8 cellular contexts compared by ENCODE assay signal in genomic region chr2:74441690-74442482, GRCh38. TPM values are rescaled to one million over a fixed set of nuclear protein-coding genes. Genes with fewer than 3 reads are reported as not detected.
DNase-seq lines count a peak whose midpoint lies in the region; ATAC-seq, FAIRE-seq and TF ChIP-seq lines count a peak whose summit lies in the region.

A gene with protein sequence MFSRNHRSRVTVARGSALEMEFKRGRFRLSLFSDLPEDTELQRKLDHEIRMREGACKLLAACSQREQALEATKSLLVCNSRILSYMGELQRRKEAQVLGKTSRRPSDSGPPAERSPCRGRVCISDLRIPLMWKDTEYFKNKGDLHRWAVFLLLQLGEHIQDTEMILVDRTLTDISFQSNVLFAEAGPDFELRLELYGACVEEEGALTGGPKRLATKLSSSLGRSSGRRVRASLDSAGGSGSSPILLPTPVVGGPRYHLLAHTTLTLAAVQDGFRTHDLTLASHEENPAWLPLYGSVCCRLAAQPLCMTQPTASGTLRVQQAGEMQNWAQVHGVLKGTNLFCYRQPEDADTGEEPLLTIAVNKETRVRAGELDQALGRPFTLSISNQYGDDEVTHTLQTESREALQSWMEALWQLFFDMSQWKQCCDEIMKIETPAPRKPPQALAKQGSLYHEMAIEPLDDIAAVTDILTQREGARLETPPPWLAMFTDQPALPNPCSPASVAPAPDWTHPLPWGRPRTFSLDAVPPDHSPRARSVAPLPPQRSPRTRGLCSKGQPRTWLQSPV (minus strand): TSS chr2:74441937. CDS start chr2:74441816, 121 bp downstream.

- H3K9ac ChIP-seq in GM12878 (ENCODE audit: control insufficient read depth, insufficient read depth, low read length): peak within 1 kb of the TSS; percentile 62; the same call in 1 of the 2 replicates

- no peaks in the 10 kb centered on the region for H3K9me3 ChIP-seq in GM12878 (replicated peaks; ENCODE audit: control insufficient read depth, insufficient read depth, low read length)
- H3K9me3 ChIP-seq in small intestine (ENCODE audit: control insufficient read depth, low read depth): no peaks in the 10 kb centered on the region

- H3K4me2 ChIP-seq in GM12878 (ENCODE audit: control insufficient read depth, insufficient read depth): peak within 1 kb of the TSS; percentile 81

- H3K27ac ChIP-seq in 22Rv1 (peak within 1 kb of the TSS; percentile 97), GM12878 (ENCODE audit: control insufficient read depth, insufficient read depth) (no peak within 1 kb of the TSS), small intestine (ENCODE audit: low read depth in 1 of 2, low read length in 1 of 2) (peak within 1 kb of the TSS; percentile 82 to 99)

- no peak for TF ChIP-seq EP300 in GM12878 (IDR thresholded peaks at IDR 0.05; ENCODE audit: borderline replicate concordance in 1 of 2, control insufficient read depth in 1 of 2, low read depth in 2 of 2, low read length in 2 of 2)

- 36% methylated on average over 75 of the region's 75 CpGs for WGBS in GM12878 (ENCODE audit: insufficient coverage, insufficient replicate concordance, low lambda C conversion rate, missing lambda C conversion rate)
- 7 to 12% (median 7%) methylated on average over 32 to 75 of the region's 75 CpGs for WGBS in small intestine, 3 donors

- no TSS peak for BruUV-seq in GM12878 (replicated peaks; lab: Mats Ljungman, UMichigan)

- SMC1A ChIA-PET in GM12878 (lab: Charles Lee; ENCODE audit: uncharacterized antibody, unreplicated experiment): interaction anchor here (0.9 to 2.0 kb wide), 4 partner anchors 13 to 16 kb away, joined by 3 to 9 read pairs (median 6); partner anchors contain the start of genes INO80B and WBP1

- TF ChIP-seq POLR2A in GM18526 (IDR thresholded peaks at IDR 0.05; ENCODE audit: extremely low read depth, insufficient read length) (peak; percentile 36), GM12878 (IDR thresholded peaks at IDR 0.05; ENCODE audit: low read depth, low read length) (no peak)

- H3K4me1 ChIP-seq in GM12878 (ENCODE audit: control insufficient read depth, insufficient read depth, low read length): peaks cover 20% of the 10 kb centered on the region
- H3K4me1 ChIP-seq in small intestine (ENCODE audit: control insufficient read depth in 2 of 2, insufficient read depth in 1 of 2, low read depth in 1 of 2, low read length in 1 of 2): peaks cover 3 to 13% of the 10 kb centered on the region in 2 donors

- in situ Hi-C loops in GM12878 (cut with MboI): no loop called here

- RAD21 ChIA-PET in GM12878 (lab: Charles Lee; ENCODE audit: unreplicated experiment): no interaction called here

- ATAC-seq in GM12878: peak; percentile 27
- no peak for ATAC-seq in GM18868 (IDR thresholded peaks at IDR 0.05; ENCODE audit: unreplicated experiment)

- no peaks in the 10 kb centered on the region for H3K36me3 ChIP-seq in GM12878 (ENCODE audit: control insufficient read depth in 2 of 2, insufficient read depth in 2 of 2, low read length in 1 of 2)
- no peaks in the 10 kb centered on the region for H3K36me3 ChIP-seq in small intestine (ENCODE audit: control insufficient read depth in 2 of 2, insufficient read depth in 2 of 2, low read length in 2 of 2)

- H3K4me3 ChIP-seq in GM12878 (no peak within 1 kb of the TSS), small intestine (ENCODE audit: low read depth in 1 of 2, low read length in 2 of 2) (peak within 1 kb of the TSS; percentile 45 to 58)

- TF ChIP-seq CTCF in 22Rv1 (IDR thresholded peaks at IDR 0.05) (no peak), GM12878 (IDR thresholded peaks at IDR 0.05 in 2 of 3, conservative IDR thresholded peaks at IDR 0.05 in 1 of 3; ENCODE audit: control insufficient read depth in 2 of 3, extremely low read depth in 1 of 3, insufficient read depth in 1 of 3, low read depth in 3 of 3, low read length in 3 of 3) (no peak)

- DNase-seq in NCI-H2196 treated with DMSO at 0.1 percent for 48 hours (lab: John Stamatoyannopoulos, UW; ENCODE audit: unreplicated experiment) (peak; percentile 16), GM12878 (ENCODE audit: low read depth, low spot score) (no peak), iPS-NIHi11 (ENCODE audit: low spot score) (peak; percentile 86), small intestine (peak; percentile 91), MV-4-11 (lab: John Stamatoyannopoulos, UW) (no peak)

- intact Hi-C loops in GM12878 (cut with micrococcal nuclease; ENCODE audit: unreplicated experiment): no loop called here

- no peak for TF ChIP-seq RAD21 in GM12878 (IDR thresholded peaks at IDR 0.05; ENCODE audit: insufficient read depth, low read depth, low read length)

- CTCF ChIA-PET in GM12878 (lab: Yijun Ruan, JAX): interaction anchor here (0.7 to 1.7 kb wide), 3 partner anchors 13 to 114 kb away, joined by 3 to 6 read pairs (median 3); partner anchors contain the start of gene INO80B

- H3K27me3 ChIP-seq in GM12878 (replicated peaks in 1 of 2; ENCODE audit: control insufficient read depth in 2 of 2, insufficient read depth in 2 of 2, low read length in 1 of 2): peaks cover 2 to 10% of the 10 kb centered on the region in 2 experiments; a peak in 3 of 4 replicates
- no peaks in the 10 kb centered on the region for H3K27me3 ChIP-seq in small intestine (ENCODE audit: control insufficient read depth in 2 of 2, insufficient read depth in 2 of 2, low read length in 2 of 2)

- POLR2A ChIA-PET in GM12878 (lab: Charles Lee): interaction anchor here (0.6 to 3.2 kb wide), 3 partner anchors 13 to 18 kb away, joined by 3 to 29 read pairs (median 16); partner anchors contain the start of genes INO80B and WBP1

- no peaks in the 10 kb centered on the region; the same call in 1 of the 2 replicates for H3K79me2 ChIP-seq in GM12878 (ENCODE audit: control insufficient read depth, insufficient read depth, low read length)

- FAIRE-seq in GM12878 (lab: Jason Lieb, UNC) (no peak), small intestine (lab: Jason Lieb, UNC) (no peak)

- H2AFZ ChIP-seq in GM12878 (ENCODE audit: control insufficient read depth, low read depth, low read length): peak within 1 kb of the TSS; percentile 89

- no peaks in the 10 kb centered on the region for H4K20me1 ChIP-seq in GM12878 (ENCODE audit: control insufficient read depth, insufficient read depth)

TF ChIP-seq in GM12878, 131 proteins besides CTCF, POLR2A, EP300 and RAD21:
- TF ChIP-seq IKZF1 (conservative IDR thresholded peaks at IDR 0.05) (peak; percentile 56), GATAD2B (conservative IDR thresholded peaks at IDR 0.05; ENCODE audit: low read depth) (peak; percentile 49; the same call in 1 of the 2 replicates), EGR1 (IDR thresholded peaks at IDR 0.05; ENCODE audit: borderline replicate concordance in 1 of 2, low read depth in 2 of 2, low read length in 2 of 2) (0 out of 3 replicates have a peak, but pooled peaks of 1 of the 2 experiments have one; percentile 19), HDGF (IDR thresholded peaks at IDR 0.05) (no peak), BACH1 (IDR thresholded peaks at IDR 0.05; ENCODE audit: borderline replicate concordance) (no peak)
- TF ChIP-seq, protein P1, sequence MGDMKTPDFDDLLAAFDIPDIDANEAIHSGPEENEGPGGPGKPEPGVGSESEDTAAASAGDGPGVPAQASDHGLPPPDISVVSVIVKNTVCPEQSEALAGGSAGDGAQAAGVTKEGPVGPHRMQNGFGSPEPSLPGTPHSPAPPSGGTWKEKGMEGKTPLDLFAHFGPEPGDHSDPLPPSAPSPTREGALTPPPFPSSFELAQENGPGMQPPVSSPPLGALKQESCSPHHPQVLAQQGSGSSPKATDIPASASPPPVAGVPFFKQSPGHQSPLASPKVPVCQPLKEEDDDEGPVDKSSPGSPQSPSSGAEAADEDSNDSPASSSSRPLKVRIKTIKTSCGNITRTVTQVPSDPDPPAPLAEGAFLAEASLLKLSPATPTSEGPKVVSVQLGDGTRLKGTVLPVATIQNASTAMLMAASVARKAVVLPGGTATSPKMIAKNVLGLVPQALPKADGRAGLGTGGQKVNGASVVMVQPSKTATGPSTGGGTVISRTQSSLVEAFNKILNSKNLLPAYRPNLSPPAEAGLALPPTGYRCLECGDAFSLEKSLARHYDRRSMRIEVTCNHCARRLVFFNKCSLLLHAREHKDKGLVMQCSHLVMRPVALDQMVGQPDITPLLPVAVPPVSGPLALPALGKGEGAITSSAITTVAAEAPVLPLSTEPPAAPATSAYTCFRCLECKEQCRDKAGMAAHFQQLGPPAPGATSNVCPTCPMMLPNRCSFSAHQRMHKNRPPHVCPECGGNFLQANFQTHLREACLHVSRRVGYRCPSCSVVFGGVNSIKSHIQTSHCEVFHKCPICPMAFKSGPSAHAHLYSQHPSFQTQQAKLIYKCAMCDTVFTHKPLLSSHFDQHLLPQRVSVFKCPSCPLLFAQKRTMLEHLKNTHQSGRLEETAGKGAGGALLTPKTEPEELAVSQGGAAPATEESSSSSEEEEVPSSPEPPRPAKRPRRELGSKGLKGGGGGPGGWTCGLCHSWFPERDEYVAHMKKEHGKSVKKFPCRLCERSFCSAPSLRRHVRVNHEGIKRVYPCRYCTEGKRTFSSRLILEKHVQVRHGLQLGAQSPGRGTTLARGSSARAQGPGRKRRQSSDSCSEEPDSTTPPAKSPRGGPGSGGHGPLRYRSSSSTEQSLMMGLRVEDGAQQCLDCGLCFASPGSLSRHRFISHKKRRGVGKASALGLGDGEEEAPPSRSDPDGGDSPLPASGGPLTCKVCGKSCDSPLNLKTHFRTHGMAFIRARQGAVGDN (IDR thresholded peaks at IDR 0.05): peak; percentile 77; the same call in 1 of the 2 replicates

RNA-seq across cellular contexts. Expression of the gene that starts here (rescaled TPM):
- total RNA-seq in GM12878 (2013; cell fraction: nucleolus; rRNA removed): 22.6 and 24.7 TPM in 2 replicates
- total RNA-seq in GM12878 (2014; rRNA removed) (8.7 and 9.4 TPM in 2 replicates), GM12878 (2014; rRNA removed; fragmentation: Illumina TruSeq; extraction: Trizol) (4.0 and 5.4 TPM in 2 replicates), GM12878 (2021) (11.9 and 12.3 TPM in 2 replicates)
- polyA plus RNA-seq in GM12878 (2011; ENCODE audit: low read depth): 3.7 TPM
- polyA plus RNA-seq in GM12878 (2011; rRNA removed) (1.8 and 3.2 TPM in 2 replicates), GM12878 (2014; fragmentation: Illumina TruSeq; extraction: Trizol) (2.8 and 6.0 TPM in 2 replicates), GM12878 (2014; fragmentation: Nextera tagmentation; extraction: Ambion mirVana) (under 1 TPM; 0.50 to 0.91 TPM), GM12878 (2014; rRNA removed) (12.3 and 16.1 TPM in 2 replicates), GM12878 (2016; fragmentation: Nextera tagmentation; extraction: Ambion mirVana) (1 to 10 TPM; 4.8 to 5.3 TPM), small intestine (10 to 100 TPM; 51.1 to 78.7 (median 60.7) TPM)
- 2.9 and 4.0 TPM in 2 replicates for polyA plus RNA-seq in GM12878 (2011; cell fraction: cytosol; rRNA removed)
- polyA plus RNA-seq in GM12878 (2011; cell fraction: nucleus; rRNA removed): 14.3 and 20.0 TPM in 2 replicates
- 6.4 and 7.4 TPM in 2 replicates for polyA plus RNA-seq in GM12878 (2012)
- 3.5 and 5.3 TPM in 2 replicates for polyA minus RNA-seq in GM12878 (2011; rRNA and poly(A)+ RNA removed)
- 2.0 and 2.1 TPM in 2 replicates for polyA minus RNA-seq in GM12878 (2011; cell fraction: cytosol; rRNA and poly(A)+ RNA removed)
- polyA minus RNA-seq in GM12878 (2011; cell fraction: nucleus; rRNA and poly(A)+ RNA removed): 6.4 and 8.7 TPM in 2 replicates

Comparison
In these comparisons a context has a peak if more than half of its experiments do, and no peak if none do; other contexts are left out.
1. DNase-seq: peak in NCI-H2196 treated with DMSO at 0.1 percent for 48 hours (single experiment), iPS-NIHi11 (single experiment) and small intestine (single experiment); none in GM12878 (single experiment) and MV-4-11 (single experiment).